5 cellular contexts compared by ENCODE assay signal in genomic region chr10:90354914-90355313, GRCh38.
"Had no signal": no experiment of that assay in that cellular context is flagged by ENCODE, and none has a peak within 500 bp of the region (broad histone marks: within the 10 kb centered on the region; RNA-seq: fewer than 3 reads in every experiment).

No MANE protein-coding gene starts in this region.

- ATAC-seq: GM23338, HepG2 had no signal

- DNase-seq: H9, HCEC 1CT had no signal

- H3K27ac ChIP-seq: HL-60 had no signal

- H3K4me3 ChIP-seq: GM23338 had no signal
